Comparison of ENCODE assay signal across 8 cellular contexts in genomic region chr1:2381741-2382620, GRCh38. TPM values are rescaled to one million over a fixed set of nuclear protein-coding genes. Genes with fewer than 3 reads are reported as not detected.
DNase-seq lines count a peak whose midpoint lies in the region; ATAC-seq lines count a peak whose summit lies in the region.

No MANE protein-coding gene starts in this region.

- H3K4me2 ChIP-seq in Karpas-422 (ENCODE audit: low read depth, low read length, poor library complexity, severe bottlenecking), result no peak overlapping the region

- no peaks in the 10 kb centered on the region for H3K27me3 ChIP-seq in Karpas-422 (ENCODE audit: low read length)

- no peaks in the 10 kb centered on the region for H3K79me2 ChIP-seq in Karpas-422 (ENCODE audit: low read length)

- H4K20me1 ChIP-seq in Karpas-422 (ENCODE audit: insufficient read depth, low read depth, low read length), result peaks cover 8% of the 10 kb centered on the region; the same call in 1 of the 2 replicates

- H3K36me3 ChIP-seq in Karpas-422 (ENCODE audit: insufficient read depth, low read length), result no peaks in the 10 kb centered on the region

- peak; percentile 96 for ATAC-seq in activated CD4-positive, CD25-positive, alpha-beta regulatory T cell treated with anti-CD3 and anti-CD28 coated beads, Interleukin-2, amount 50 U/mL, for 24 hours
- ATAC-seq in left colon (peak; percentile 92), HG02885 (IDR thresholded peaks at IDR 0.05; ENCODE audit: poor library complexity, unreplicated experiment) (no peak)

- no peak overlapping the region for H3K4me3 ChIP-seq in Karpas-422 (ENCODE audit: low read length)

- no peaks in the 10 kb centered on the region for H3K9me2 ChIP-seq in Karpas-422 (replicated peaks; ENCODE audit: insufficient read depth, low read length)

- H3K9ac ChIP-seq in Karpas-422 (ENCODE audit: low read length), result no peak overlapping the region

- intact Hi-C loops in left colon (cut with DNase I, micrococcal nuclease), result loop anchor here (5.0 kb wide), 1 partner anchor 185 kb away; no protein-coding TSS in a partner anchor

- DNase-seq in NCI-H2196 (lab: John Stamatoyannopoulos, UW; ENCODE audit: unreplicated experiment), result peak; percentile 17
- DNase-seq in NCI-H2196 treated with DMSO at 0.1 percent for 48 hours (lab: John Stamatoyannopoulos, UW; ENCODE audit: unreplicated experiment), result no peak
- peak; percentile 87 for DNase-seq in Karpas-422
- peak in 57 of 61 donors; percentile 9 to 80 (median 53) for DNase-seq in caudate nucleus (lab: John Stamatoyannopoulos, UW)
- DNase-seq in left colon, result peak; percentile 74 to 83
- peak; percentile 71 to 78 for DNase-seq in stimulated activated CD4-positive, alpha-beta T cell treated with anti-CD3 and anti-CD28 coated beads, Interleukin-2, amount 100 ng/mL, for 48 hours

- H3K27ac ChIP-seq in Karpas-422 (ENCODE audit: low read length) (no peak overlapping the region), caudate nucleus (ENCODE audit: low read depth, low read length) (no peak overlapping the region)

- H3K9me3 ChIP-seq in Karpas-422 (ENCODE audit: low read length), result no peaks in the 10 kb centered on the region

- no peaks in the 10 kb centered on the region for H3K4me1 ChIP-seq in Karpas-422 (ENCODE audit: low read length)

- no peak overlapping the region for H2AFZ ChIP-seq in Karpas-422 (ENCODE audit: low read length)

RNA-seq across cellular contexts. Expression of gene MORN1, which starts 9.4 kb away (rescaled TPM):
- 6.2 and 9.8 TPM in 2 replicates for total RNA-seq in Karpas-422 (2014; rRNA removed; shearing (Covaris generic); ENCODE audit: low replicate concordance)
- 10 to 100 TPM; 11.0 to 15.2 TPM for total RNA-seq in left colon

RNA-seq across cellular contexts. Expression of gene RER1, which starts 9.7 kb away (rescaled TPM):
- total RNA-seq in Karpas-422 (2014; rRNA removed; shearing (Covaris generic); ENCODE audit: low replicate concordance), result 57.2 and 108 TPM in 2 replicates
- 100 to 1,000 TPM; 191 to 221 TPM for total RNA-seq in left colon

RNA-seq across cellular contexts. Expression of gene PEX10, which starts 30.4 kb away (rescaled TPM):
- 21.4 and 32.4 TPM in 2 replicates for total RNA-seq in Karpas-422 (2014; rRNA removed; shearing (Covaris generic); ENCODE audit: low replicate concordance)
- 10 to 100 TPM; 17.8 to 19.9 TPM for total RNA-seq in left colon
